In the genomic region with DNA sequence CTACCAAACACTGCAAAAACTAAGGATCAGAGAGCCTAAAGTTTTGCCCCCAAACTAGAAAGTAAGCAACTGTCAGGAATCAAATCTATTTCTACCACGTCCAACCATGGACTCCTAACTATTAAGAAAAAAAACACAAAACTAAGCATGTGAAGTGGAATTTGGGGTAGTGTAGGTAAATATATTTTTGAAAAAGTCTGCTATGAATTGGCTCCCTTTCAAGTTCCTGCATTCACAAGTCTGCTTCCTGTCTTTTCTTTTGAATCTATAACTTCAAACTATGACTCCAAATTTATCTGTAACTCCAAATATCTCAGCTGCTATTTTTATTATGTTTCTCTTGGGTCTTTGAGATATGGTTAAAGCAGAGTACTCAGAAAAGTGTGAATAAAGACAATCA, we compare ENCODE assay signal across 23 cellular contexts.
"Had no signal": no experiment of that assay in that cellular context is flagged by ENCODE, and none has a peak within 500 bp of the region (broad histone marks: within the 10 kb centered on the region; RNA-seq: fewer than 3 reads in every experiment).

No MANE protein-coding gene starts in this region.

- H2AFZ ChIP-seq: neural progenitor cell had no signal

- ATAC-seq: effector memory CD8-positive, alpha-beta T cell; esophagus mucosa; gastrocnemius medialis; left lobe of liver; mucosa of descending colon; psoas muscle; right cardiac atrium; stimulated activated memory B cell treated with anti-CD40 and anti-IgM and Interleukin-4, amounts not matched to agents 10 μg/mL and 1 μg/mL and 100 μg/mL, for 72 hours; stimulated activated naive CD8-positive, alpha-beta T cell treated with anti-CD3 and anti-CD28 coated beads, Interleukin-15, Interleukin-2, amounts not matched to agents 100 U/mL and 50 U/mL, for 24 hours had no signal

- H3K9ac ChIP-seq: neural progenitor cell had no signal

- H3K4me3 ChIP-seq: colonic mucosa, gastrocnemius medialis, lung, mucosa of descending colon, neural progenitor cell, psoas muscle, sigmoid colon, testis, tibial artery had no signal

- DNase-seq: colonic mucosa; effector memory CD8-positive, alpha-beta T cell; foreskin fibroblast; gastrocnemius medialis; head of caudate nucleus; mesenchymal stem cell; mucosa of descending colon; naive B cell; nucleus accumbens; psoas muscle; right cardiac atrium; sigmoid colon; stimulated activated CD4-positive, alpha-beta T cell treated with anti-CD3 and anti-CD28 coated beads, Interleukin-4, amount 100 ng/mL, for 4 hours; stimulated activated naive CD8-positive, alpha-beta T cell treated with anti-CD3 and anti-CD28 coated beads, Interleukin-15, Interleukin-2, amounts not matched to agents 100 U/mL and 50 U/mL, for 24 hours; substantia nigra; testis; tibial artery had no signal

- H3K4me2 ChIP-seq: neural progenitor cell had no signal

- H3K9me3 ChIP-seq: colonic mucosa, gastrocnemius medialis, mucosa of descending colon, psoas muscle, sigmoid colon, testis, tibial artery had no signal

- H3K27ac ChIP-seq: colonic mucosa, epithelial cell of prostate, gastrocnemius medialis, neural progenitor cell, psoas muscle, sigmoid colon, testis, tibial artery had no signal

- H3K36me3 ChIP-seq: colonic mucosa, gastrocnemius medialis, neural progenitor cell, sigmoid colon, tibial artery had no signal

- H3K27me3 ChIP-seq: colonic mucosa, gastrocnemius medialis, sigmoid colon, testis, tibial artery had no signal

- H3K4me1 ChIP-seq: colonic mucosa, gastrocnemius medialis, psoas muscle, sigmoid colon, testis, tibial artery had no signal
